11 cellular contexts compared by ENCODE assay signal in genomic region chr3:52193059-52193458, GRCh38. TPM values are rescaled to one million over a fixed set of nuclear protein-coding genes. Genes with fewer than 3 reads are reported as not detected.
DNase-seq lines count a peak whose midpoint lies in the region; ATAC-seq and TF ChIP-seq lines count a peak whose summit lies in the region.
"Had no signal": no experiment of that assay in that cellular context is flagged by ENCODE, and none has a peak within 500 bp of the region (broad histone marks: within the 10 kb centered on the region; RNA-seq: fewer than 3 reads in every experiment).

No MANE protein-coding gene starts in this region.

- no peaks in the 10 kb centered on the region for H3K36me3 Mint-ChIP-seq in T-helper 1 cell treated with Interleukin-12 subunit alpha and Interleukin-12 subunit beta and Interleukin-4 antibody, amounts not matched to agents 30 μg/mL and 1 μg/mL, for 36 hours (ENCODE audit: low read depth)
- H3K36me3 Mint-ChIP-seq in effector memory CD8-positive, alpha-beta T cell (ENCODE audit: insufficient read depth) = peaks cover 4% of the 10 kb centered on the region
- H3K36me3 Mint-ChIP-seq: neural progenitor cell, type B pancreatic cell had no signal

- no peak overlapping the region for H3K4me3 Mint-ChIP-seq in T-helper 1 cell treated with Interleukin-12 subunit alpha and Interleukin-12 subunit beta and Interleukin-4 antibody, amounts not matched to agents 30 μg/mL and 1 μg/mL, for 36 hours
- H3K4me3 Mint-ChIP-seq in effector memory CD8-positive, alpha-beta T cell = no peak overlapping the region
- H3K4me3 Mint-ChIP-seq: neural progenitor cell, type B pancreatic cell had no signal

- no peaks in the 10 kb centered on the region for H3K27me3 ChIP-seq in thyroid gland
- H3K27me3 ChIP-seq: neural progenitor cell had no signal

- H3K9me3 Mint-ChIP-seq in T-helper 1 cell treated with Interleukin-12 subunit alpha and Interleukin-12 subunit beta and Interleukin-4 antibody, amounts not matched to agents 30 μg/mL and 1 μg/mL, for 36 hours = no peaks in the 10 kb centered on the region
- no peaks in the 10 kb centered on the region for H3K9me3 Mint-ChIP-seq in effector memory CD8-positive, alpha-beta T cell
- H3K9me3 Mint-ChIP-seq: neural progenitor cell, type B pancreatic cell had no signal

- ATAC-seq in effector memory CD8-positive, alpha-beta T cell (replicated peaks) = no peak

- H3K4me3 ChIP-seq in thyroid gland (replicated peaks in 1 of 3) = no peak overlapping the region
- H3K4me3 ChIP-seq: neural progenitor cell had no signal

- TF ChIP-seq CTCF in thyroid gland (IDR thresholded peaks at IDR 0.05) = no peak

- H3K27ac ChIP-seq in thyroid gland = no peak overlapping the region
- H3K27ac ChIP-seq: KMS-11, neural progenitor cell had no signal

- no peaks in the 10 kb centered on the region for H3K27me3 Mint-ChIP-seq in T-helper 1 cell treated with Interleukin-12 subunit alpha and Interleukin-12 subunit beta and Interleukin-4 antibody, amounts not matched to agents 30 μg/mL and 1 μg/mL, for 36 hours (ENCODE audit: low read depth)
- H3K27me3 Mint-ChIP-seq in effector memory CD8-positive, alpha-beta T cell = no peaks in the 10 kb centered on the region
- H3K27me3 Mint-ChIP-seq: type B pancreatic cell had no signal

- peak overlapping the region; percentile 11 for H3K27ac Mint-ChIP-seq in T-helper 1 cell treated with Interleukin-12 subunit alpha and Interleukin-12 subunit beta and Interleukin-4 antibody, amounts not matched to agents 30 μg/mL and 1 μg/mL, for 36 hours
- H3K27ac Mint-ChIP-seq in effector memory CD8-positive, alpha-beta T cell = peak overlapping the region in 1 of 2 donors; percentile 60
- H3K27ac Mint-ChIP-seq: neural progenitor cell, type B pancreatic cell had no signal

- DNase-seq in T-helper 1 cell (no peak), amniotic epithelial cell (ENCODE audit: low read depth) (peak; percentile 59), hepatic stellate cell (ENCODE audit: low spot score) (peak; percentile 42), thyroid gland (peak; percentile 61 to 66), DMS79 treated with DMSO at 0.1 percent for 48 hours (lab: John Stamatoyannopoulos, UW) (no peak), NCI-H1092 (lab: John Stamatoyannopoulos, UW) (no peak)
- DNase-seq in effector memory CD8-positive, alpha-beta T cell = no peak

- H3K36me3 ChIP-seq in thyroid gland = no peaks in the 10 kb centered on the region
- H3K36me3 ChIP-seq: neural progenitor cell had no signal

- peaks cover 32% of the 10 kb centered on the region for H3K4me1 Mint-ChIP-seq in T-helper 1 cell treated with Interleukin-12 subunit alpha and Interleukin-12 subunit beta and Interleukin-4 antibody, amounts not matched to agents 30 μg/mL and 1 μg/mL, for 36 hours (ENCODE audit: low read depth)
- peaks cover 5 to 12% of the 10 kb centered on the region in 2 donors for H3K4me1 Mint-ChIP-seq in effector memory CD8-positive, alpha-beta T cell (ENCODE audit: low read depth in 2 of 2)

- WGBS in thyroid gland, 2 donors = 84 to 85% methylated on average over 5 to 12 of the region's 18 CpGs

- intact Hi-C loops in thyroid gland (cut with DNase I) = loop anchor here (5.0 kb wide), 1 partner anchor 46 kb away; no protein-coding TSS in a partner anchor

- H3K4me1 ChIP-seq in thyroid gland = peaks cover 27 to 51% of the 10 kb centered on the region in 2 donors

- TF ChIP-seq POLR2A in thyroid gland (IDR thresholded peaks at IDR 0.05) = no peak

- no peaks in the 10 kb centered on the region for H3K9me3 ChIP-seq in thyroid gland

RNA-seq across cellular contexts. Expression of gene ALAS1, which starts 4.9 kb away (rescaled TPM):
- 10 to 100 TPM; 27.7 to 51.9 (median 45.9) TPM for total RNA-seq in thyroid gland

RNA-seq across cellular contexts. Expression of gene TLR9, which starts 32.4 kb away (rescaled TPM):
- total RNA-seq in thyroid gland = under 1 TPM in 1 of 4 donors, not detected in 3; 0.40 TPM

RNA-seq across cellular contexts. Expression of gene POC1A, which starts 38.8 kb away (rescaled TPM):
- 1 to 10 TPM in 2 of 4 donors, under 1 TPM in 2; 0.40 to 2.8 (median 1.5) TPM for total RNA-seq in thyroid gland

RNA-seq across cellular contexts. Expression of gene TWF2, which starts 45.9 kb away (rescaled TPM):
- 10 to 100 TPM; 28.3 to 61.1 (median 50.4) TPM for total RNA-seq in thyroid gland

RNA-seq across cellular contexts. Expression of gene PPM1M, which starts 52.5 kb away (rescaled TPM):
- 10 to 100 TPM; 15.8 to 22.8 (median 18.0) TPM for total RNA-seq in thyroid gland

Comparison
In these comparisons a context has a peak if more than half of its experiments do, and no peak if none do; other contexts are left out.
1. DNase-seq: peak in amniotic epithelial cell (single experiment), hepatic stellate cell (single experiment) and thyroid gland (2 of 2); none in T-helper 1 cell (0 of 5), effector memory CD8-positive, alpha-beta T cell (0 of 3), DMS79 treated with DMSO at 0.1 percent for 48 hours (single experiment) and NCI-H1092 (single experiment).